1 cellular context compared by ENCODE assay signal in the genomic region with DNA sequence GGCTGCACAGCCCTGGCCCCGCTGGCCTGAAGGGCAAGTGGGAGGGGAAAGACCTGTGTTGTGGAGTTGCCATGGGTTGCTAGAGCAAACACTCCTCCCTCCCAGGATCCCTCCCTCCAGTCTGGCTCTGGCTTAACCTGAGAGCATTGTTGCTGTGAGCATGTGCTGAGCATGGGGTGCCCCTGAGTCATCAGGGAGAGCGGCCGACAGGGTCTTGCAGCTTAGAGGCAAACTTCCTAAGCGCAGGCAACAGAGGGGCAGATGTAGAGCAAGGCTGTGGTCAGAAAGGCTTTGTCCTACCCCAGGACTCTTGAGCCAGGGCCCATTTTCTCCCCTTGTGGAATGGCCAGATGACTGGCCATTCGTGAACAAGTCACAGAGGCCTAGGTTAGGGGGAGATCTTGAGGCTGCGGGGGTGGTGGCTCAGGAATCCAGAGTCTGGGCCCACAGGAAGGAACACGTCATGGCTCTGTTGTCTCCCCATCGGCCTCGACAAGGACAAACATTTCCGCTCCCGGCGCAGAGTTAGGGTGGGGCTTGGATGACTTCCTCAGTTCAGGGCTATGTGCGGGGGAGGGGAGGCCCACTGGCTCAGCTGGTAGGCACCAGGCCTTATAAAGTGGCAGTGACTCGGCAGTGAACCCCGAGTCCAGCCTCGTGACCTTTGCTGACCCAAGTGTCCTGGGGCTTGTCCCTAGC.
TF ChIP-seq lines count a peak whose summit lies in the region.

No MANE protein-coding gene starts in this region.

TF ChIP-seq in HepG2, 621 proteins besides CTCF, POLR2A, EP300 and RAD21 (continued from another document and continues in another):
- TF ChIP-seq, protein P1, sequence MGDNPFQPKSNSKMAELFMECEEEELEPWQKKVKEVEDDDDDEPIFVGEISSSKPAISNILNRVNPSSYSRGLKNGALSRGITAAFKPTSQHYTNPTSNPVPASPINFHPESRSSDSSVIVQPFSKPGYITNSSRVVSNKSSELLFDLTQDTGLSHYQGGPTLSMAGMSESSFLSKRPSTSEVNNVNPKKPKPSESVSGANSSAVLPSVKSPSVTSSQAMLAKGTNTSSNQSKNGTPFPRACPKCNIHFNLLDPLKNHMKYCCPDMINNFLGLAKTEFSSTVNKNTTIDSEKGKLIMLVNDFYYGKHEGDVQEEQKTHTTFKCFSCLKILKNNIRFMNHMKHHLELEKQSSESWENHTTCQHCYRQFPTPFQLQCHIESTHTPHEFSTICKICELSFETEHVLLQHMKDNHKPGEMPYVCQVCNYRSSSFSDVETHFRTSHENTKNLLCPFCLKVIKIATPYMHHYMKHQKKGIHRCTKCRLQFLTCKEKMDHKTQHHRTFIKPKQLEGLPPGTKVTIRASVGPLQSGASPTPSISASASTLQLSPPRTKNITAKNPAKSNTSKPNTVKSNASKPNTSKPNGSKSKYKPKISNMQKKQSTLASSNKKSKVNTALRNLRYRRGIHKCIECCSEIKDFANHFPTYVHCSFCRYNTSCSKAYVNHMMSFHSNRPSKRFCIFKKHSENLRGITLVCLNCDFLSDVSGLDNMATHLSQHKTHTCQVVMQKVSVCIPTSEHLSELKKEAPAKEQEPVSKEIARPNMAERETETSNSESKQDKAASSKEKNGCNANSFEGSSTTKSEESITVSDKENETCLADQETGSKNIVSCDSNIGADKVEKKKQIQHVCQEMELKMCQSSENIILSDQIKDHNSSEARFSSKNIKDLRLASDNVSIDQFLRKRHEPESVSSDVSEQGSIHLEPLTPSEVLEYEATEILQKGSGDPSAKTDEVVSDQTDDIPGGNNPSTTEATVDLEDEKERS (CRISPR knock-in tag; IDR thresholded peaks at IDR 0.05) = peak; percentile 28; the same call in 1 of the 2 replicates
- 0 out of 2 replicates have a peak, but pooled peaks have one; percentile 59 for TF ChIP-seq TOPORS (CRISPR knock-in tag; IDR thresholded peaks at IDR 0.05)
- peak; percentile 47; the same call in 1 of the 2 replicates for TF ChIP-seq NR1H2 (CRISPR knock-in tag; IDR thresholded peaks at IDR 0.05; ENCODE audit: borderline replicate concordance, low read depth)
- no peak for TF ChIP-seq HOXA9 (CRISPR knock-in tag; IDR thresholded peaks at IDR 0.05; ENCODE audit: borderline replicate concordance)
- peak; percentile 20 to 69; a peak in 3 of 4 replicates for TF ChIP-seq NR2F1 (CRISPR knock-in tag; IDR thresholded peaks at IDR 0.05)
- TF ChIP-seq POLR2AphosphoS5 (IDR thresholded peaks at IDR 0.05; ENCODE audit: low read depth, low read length) = peak; percentile 77
- no peak; the same call in 1 of the 2 replicates for TF ChIP-seq NFYC (CRISPR knock-in tag; IDR thresholded peaks at IDR 0.05)
- TF ChIP-seq, protein P2, sequence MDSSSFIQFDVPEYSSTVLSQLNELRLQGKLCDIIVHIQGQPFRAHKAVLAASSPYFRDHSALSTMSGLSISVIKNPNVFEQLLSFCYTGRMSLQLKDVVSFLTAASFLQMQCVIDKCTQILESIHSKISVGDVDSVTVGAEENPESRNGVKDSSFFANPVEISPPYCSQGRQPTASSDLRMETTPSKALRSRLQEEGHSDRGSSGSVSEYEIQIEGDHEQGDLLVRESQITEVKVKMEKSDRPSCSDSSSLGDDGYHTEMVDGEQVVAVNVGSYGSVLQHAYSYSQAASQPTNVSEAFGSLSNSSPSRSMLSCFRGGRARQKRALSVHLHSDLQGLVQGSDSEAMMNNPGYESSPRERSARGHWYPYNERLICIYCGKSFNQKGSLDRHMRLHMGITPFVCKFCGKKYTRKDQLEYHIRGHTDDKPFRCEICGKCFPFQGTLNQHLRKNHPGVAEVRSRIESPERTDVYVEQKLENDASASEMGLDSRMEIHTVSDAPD (CRISPR knock-in tag; IDR thresholded peaks at IDR 0.05) = peak; percentile 89
- TF ChIP-seq PHB2 (IDR thresholded peaks at IDR 0.05; ENCODE audit: partially characterized antibody) = no peak
- TF ChIP-seq, protein P3, sequence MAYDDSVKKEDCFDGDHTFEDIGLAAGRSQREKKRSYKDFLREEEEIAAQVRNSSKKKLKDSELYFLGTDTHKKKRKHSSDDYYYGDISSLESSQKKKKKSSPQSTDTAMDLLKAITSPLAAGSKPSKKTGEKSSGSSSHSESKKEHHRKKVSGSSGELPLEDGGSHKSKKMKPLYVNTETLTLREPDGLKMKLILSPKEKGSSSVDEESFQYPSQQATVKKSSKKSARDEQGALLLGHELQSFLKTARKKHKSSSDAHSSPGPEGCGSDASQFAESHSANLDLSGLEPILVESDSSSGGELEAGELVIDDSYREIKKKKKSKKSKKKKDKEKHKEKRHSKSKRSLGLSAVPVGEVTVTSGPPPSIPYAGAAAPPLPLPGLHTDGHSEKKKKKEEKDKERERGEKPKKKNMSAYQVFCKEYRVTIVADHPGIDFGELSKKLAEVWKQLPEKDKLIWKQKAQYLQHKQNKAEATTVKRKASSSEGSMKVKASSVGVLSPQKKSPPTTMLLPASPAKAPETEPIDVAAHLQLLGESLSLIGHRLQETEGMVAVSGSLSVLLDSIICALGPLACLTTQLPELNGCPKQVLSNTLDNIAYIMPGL (CRISPR knock-in tag; IDR thresholded peaks at IDR 0.05; ENCODE audit: borderline replicate concordance in 1 of 2, low read depth in 1 of 2) = peak; percentile 46 to 66
- no peak for TF ChIP-seq SIX4 (CRISPR knock-in tag; IDR thresholded peaks at IDR 0.05)
- peak; percentile 74 for TF ChIP-seq ZNF713 (CRISPR knock-in tag; IDR thresholded peaks at IDR 0.05)
- peak; percentile 89 for TF ChIP-seq ASH2L (IDR thresholded peaks at IDR 0.05; ENCODE audit: insufficient read length, low read depth, low read length)
- no peak for TF ChIP-seq MAFG (CRISPR knock-in tag; IDR thresholded peaks at IDR 0.05)
- TF ChIP-seq ZNF772 (CRISPR knock-in tag; IDR thresholded peaks at IDR 0.05) = peak; percentile 92
- TF ChIP-seq FOXO1 (CRISPR knock-in tag; IDR thresholded peaks at IDR 0.05) = peak; percentile 23; the same call in 1 of the 2 replicates
- no peak for TF ChIP-seq ELF4 (CRISPR knock-in tag; IDR thresholded peaks at IDR 0.05; ENCODE audit: borderline replicate concordance)
- TF ChIP-seq HDAC6 (IDR thresholded peaks at IDR 0.05; ENCODE audit: low read depth, low read length) = no peak
- TF ChIP-seq ZNF383 (CRISPR knock-in tag; IDR thresholded peaks at IDR 0.05; ENCODE audit: borderline replicate concordance) = no peak
- TF ChIP-seq DPF2 (CRISPR knock-in tag; IDR thresholded peaks at IDR 0.05; ENCODE audit: borderline replicate concordance, low read depth) = 0 out of 2 replicates have a peak, but pooled peaks have one; percentile 50
- peak; percentile 82 for TF ChIP-seq XRCC5 (optimal IDR thresholded peaks at IDR 0.05; ENCODE audit: low read length)
- TF ChIP-seq, protein P4, sequence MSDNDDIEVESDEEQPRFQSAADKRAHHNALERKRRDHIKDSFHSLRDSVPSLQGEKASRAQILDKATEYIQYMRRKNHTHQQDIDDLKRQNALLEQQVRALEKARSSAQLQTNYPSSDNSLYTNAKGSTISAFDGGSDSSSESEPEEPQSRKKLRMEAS (IDR thresholded peaks at IDR 0.05) = peak; percentile 99
- TF ChIP-seq KAT2B (IDR thresholded peaks at IDR 0.05; ENCODE audit: borderline replicate concordance, low read depth, low read length) = no peak
- TF ChIP-seq, protein P5, sequence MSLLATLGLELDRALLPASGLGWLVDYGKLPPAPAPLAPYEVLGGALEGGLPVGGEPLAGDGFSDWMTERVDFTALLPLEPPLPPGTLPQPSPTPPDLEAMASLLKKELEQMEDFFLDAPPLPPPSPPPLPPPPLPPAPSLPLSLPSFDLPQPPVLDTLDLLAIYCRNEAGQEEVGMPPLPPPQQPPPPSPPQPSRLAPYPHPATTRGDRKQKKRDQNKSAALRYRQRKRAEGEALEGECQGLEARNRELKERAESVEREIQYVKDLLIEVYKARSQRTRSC (CRISPR knock-in tag; IDR thresholded peaks at IDR 0.05; ENCODE audit: low read depth) = no peak; the same call in 1 of the 2 replicates
- 0 out of 2 replicates have a peak, but pooled peaks have one; percentile 49 for TF ChIP-seq KLF13 (CRISPR knock-in tag; IDR thresholded peaks at IDR 0.05)
- no peak for TF ChIP-seq ZNF484 (CRISPR knock-in tag; IDR thresholded peaks at IDR 0.05; ENCODE audit: borderline replicate concordance, low read depth)
- no peak for TF ChIP-seq ZBTB8A (CRISPR knock-in tag; IDR thresholded peaks at IDR 0.05; ENCODE audit: borderline replicate concordance, low read depth)
- 0 out of 2 replicates have a peak, but pooled peaks have one; percentile 8 for TF ChIP-seq ZKSCAN8 (CRISPR knock-in tag; IDR thresholded peaks at IDR 0.05; ENCODE audit: borderline replicate concordance)
- peak; percentile 33; the same call in 1 of the 2 replicates for TF ChIP-seq BCL6 (CRISPR knock-in tag; IDR thresholded peaks at IDR 0.05)
- TF ChIP-seq CCAR2 (optimal IDR thresholded peaks at IDR 0.05; ENCODE audit: low read depth, low read length) = no peak
- peak; percentile 77 for TF ChIP-seq ZFY (CRISPR knock-in tag; IDR thresholded peaks at IDR 0.05)
- TF ChIP-seq, protein P6, sequence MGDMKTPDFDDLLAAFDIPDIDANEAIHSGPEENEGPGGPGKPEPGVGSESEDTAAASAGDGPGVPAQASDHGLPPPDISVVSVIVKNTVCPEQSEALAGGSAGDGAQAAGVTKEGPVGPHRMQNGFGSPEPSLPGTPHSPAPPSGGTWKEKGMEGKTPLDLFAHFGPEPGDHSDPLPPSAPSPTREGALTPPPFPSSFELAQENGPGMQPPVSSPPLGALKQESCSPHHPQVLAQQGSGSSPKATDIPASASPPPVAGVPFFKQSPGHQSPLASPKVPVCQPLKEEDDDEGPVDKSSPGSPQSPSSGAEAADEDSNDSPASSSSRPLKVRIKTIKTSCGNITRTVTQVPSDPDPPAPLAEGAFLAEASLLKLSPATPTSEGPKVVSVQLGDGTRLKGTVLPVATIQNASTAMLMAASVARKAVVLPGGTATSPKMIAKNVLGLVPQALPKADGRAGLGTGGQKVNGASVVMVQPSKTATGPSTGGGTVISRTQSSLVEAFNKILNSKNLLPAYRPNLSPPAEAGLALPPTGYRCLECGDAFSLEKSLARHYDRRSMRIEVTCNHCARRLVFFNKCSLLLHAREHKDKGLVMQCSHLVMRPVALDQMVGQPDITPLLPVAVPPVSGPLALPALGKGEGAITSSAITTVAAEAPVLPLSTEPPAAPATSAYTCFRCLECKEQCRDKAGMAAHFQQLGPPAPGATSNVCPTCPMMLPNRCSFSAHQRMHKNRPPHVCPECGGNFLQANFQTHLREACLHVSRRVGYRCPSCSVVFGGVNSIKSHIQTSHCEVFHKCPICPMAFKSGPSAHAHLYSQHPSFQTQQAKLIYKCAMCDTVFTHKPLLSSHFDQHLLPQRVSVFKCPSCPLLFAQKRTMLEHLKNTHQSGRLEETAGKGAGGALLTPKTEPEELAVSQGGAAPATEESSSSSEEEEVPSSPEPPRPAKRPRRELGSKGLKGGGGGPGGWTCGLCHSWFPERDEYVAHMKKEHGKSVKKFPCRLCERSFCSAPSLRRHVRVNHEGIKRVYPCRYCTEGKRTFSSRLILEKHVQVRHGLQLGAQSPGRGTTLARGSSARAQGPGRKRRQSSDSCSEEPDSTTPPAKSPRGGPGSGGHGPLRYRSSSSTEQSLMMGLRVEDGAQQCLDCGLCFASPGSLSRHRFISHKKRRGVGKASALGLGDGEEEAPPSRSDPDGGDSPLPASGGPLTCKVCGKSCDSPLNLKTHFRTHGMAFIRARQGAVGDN (CRISPR knock-in tag; IDR thresholded peaks at IDR 0.05) = peak; percentile 100
- peak; percentile 98 for TF ChIP-seq ZNF878 (CRISPR knock-in tag; IDR thresholded peaks at IDR 0.05)
- TF ChIP-seq TEAD2 (CRISPR knock-in tag; IDR thresholded peaks at IDR 0.05) = no peak
- TF ChIP-seq ZNF562 (CRISPR knock-in tag; IDR thresholded peaks at IDR 0.05; ENCODE audit: borderline replicate concordance) = no peak
- peak; percentile 86 for TF ChIP-seq ZNF543 (CRISPR knock-in tag; IDR thresholded peaks at IDR 0.05)
- no peak for TF ChIP-seq MYNN (CRISPR knock-in tag; IDR thresholded peaks at IDR 0.05; ENCODE audit: low read depth)
- no peak for TF ChIP-seq CHCHD3 (CRISPR knock-in tag; IDR thresholded peaks at IDR 0.05)
- TF ChIP-seq, protein P7, sequence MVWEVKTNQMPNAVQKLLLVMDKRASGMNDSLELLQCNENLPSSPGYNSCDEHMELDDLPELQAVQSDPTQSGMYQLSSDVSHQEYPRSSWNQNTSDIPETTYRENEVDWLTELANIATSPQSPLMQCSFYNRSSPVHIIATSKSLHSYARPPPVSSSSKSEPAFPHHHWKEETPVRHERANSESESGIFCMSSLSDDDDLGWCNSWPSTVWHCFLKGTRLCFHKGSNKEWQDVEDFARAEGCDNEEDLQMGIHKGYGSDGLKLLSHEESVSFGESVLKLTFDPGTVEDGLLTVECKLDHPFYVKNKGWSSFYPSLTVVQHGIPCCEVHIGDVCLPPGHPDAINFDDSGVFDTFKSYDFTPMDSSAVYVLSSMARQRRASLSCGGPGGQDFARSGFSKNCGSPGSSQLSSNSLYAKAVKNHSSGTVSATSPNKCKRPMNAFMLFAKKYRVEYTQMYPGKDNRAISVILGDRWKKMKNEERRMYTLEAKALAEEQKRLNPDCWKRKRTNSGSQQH (CRISPR knock-in tag; IDR thresholded peaks at IDR 0.05; ENCODE audit: low read depth) = peak; percentile 89
- no peak; the same call in 1 of the 2 replicates for TF ChIP-seq ZNF547 (CRISPR knock-in tag; IDR thresholded peaks at IDR 0.05)
- TF ChIP-seq, protein P8, sequence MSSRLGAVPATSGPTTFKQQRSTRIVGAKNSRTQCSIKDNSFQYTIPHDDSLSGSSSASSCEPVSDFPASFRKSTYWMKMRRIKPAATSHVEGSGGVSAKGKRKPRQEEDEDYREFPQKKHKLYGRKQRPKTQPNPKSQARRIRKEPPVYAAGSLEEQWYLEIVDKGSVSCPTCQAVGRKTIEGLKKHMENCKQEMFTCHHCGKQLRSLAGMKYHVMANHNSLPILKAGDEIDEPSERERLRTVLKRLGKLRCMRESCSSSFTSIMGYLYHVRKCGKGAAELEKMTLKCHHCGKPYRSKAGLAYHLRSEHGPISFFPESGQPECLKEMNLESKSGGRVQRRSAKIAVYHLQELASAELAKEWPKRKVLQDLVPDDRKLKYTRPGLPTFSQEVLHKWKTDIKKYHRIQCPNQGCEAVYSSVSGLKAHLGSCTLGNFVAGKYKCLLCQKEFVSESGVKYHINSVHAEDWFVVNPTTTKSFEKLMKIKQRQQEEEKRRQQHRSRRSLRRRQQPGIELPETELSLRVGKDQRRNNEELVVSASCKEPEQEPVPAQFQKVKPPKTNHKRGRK (CRISPR knock-in tag; IDR thresholded peaks at IDR 0.05) = peak; percentile 47; the same call in 1 of the 2 replicates
- TF ChIP-seq, protein P9, sequence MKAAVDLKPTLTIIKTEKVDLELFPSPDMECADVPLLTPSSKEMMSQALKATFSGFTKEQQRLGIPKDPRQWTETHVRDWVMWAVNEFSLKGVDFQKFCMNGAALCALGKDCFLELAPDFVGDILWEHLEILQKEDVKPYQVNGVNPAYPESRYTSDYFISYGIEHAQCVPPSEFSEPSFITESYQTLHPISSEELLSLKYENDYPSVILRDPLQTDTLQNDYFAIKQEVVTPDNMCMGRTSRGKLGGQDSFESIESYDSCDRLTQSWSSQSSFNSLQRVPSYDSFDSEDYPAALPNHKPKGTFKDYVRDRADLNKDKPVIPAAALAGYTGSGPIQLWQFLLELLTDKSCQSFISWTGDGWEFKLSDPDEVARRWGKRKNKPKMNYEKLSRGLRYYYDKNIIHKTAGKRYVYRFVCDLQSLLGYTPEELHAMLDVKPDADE (CRISPR knock-in tag; IDR thresholded peaks at IDR 0.05) = no peak
- TF ChIP-seq RBM22 (optimal IDR thresholded peaks at IDR 0.05; ENCODE audit: low read length) = peak; percentile 86
- TF ChIP-seq ZNF607 (CRISPR knock-in tag; IDR thresholded peaks at IDR 0.05; ENCODE audit: borderline replicate concordance) = peak; percentile 98
- no peak for TF ChIP-seq CENPT (CRISPR knock-in tag; IDR thresholded peaks at IDR 0.05; ENCODE audit: low read depth)
- TF ChIP-seq FOXK2 (IDR thresholded peaks at IDR 0.05) = peak; percentile 74; the same call in 1 of the 2 replicates
- peak; percentile 45; the same call in 1 of the 2 replicates for TF ChIP-seq ZNF788 (CRISPR knock-in tag; IDR thresholded peaks at IDR 0.05; ENCODE audit: borderline replicate concordance)
